Comparison of ENCODE assay signal across 8 cellular contexts in genomic region chr14:52552063-52552988, GRCh38. TPM values are rescaled to one million over a fixed set of nuclear protein-coding genes. Genes with fewer than 3 reads are reported as not detected.
A peak's percentile ranks its signal among the peaks of the same experiment; 100 is the strongest.
DNase-seq lines count a peak whose midpoint lies in the region; ATAC-seq lines count a peak whose summit lies in the region.

TSS of gene GPR137C (plus strand) at chr14:52552836. CDS start at chr14:52553148, 312 bp downstream.
A gene with protein sequence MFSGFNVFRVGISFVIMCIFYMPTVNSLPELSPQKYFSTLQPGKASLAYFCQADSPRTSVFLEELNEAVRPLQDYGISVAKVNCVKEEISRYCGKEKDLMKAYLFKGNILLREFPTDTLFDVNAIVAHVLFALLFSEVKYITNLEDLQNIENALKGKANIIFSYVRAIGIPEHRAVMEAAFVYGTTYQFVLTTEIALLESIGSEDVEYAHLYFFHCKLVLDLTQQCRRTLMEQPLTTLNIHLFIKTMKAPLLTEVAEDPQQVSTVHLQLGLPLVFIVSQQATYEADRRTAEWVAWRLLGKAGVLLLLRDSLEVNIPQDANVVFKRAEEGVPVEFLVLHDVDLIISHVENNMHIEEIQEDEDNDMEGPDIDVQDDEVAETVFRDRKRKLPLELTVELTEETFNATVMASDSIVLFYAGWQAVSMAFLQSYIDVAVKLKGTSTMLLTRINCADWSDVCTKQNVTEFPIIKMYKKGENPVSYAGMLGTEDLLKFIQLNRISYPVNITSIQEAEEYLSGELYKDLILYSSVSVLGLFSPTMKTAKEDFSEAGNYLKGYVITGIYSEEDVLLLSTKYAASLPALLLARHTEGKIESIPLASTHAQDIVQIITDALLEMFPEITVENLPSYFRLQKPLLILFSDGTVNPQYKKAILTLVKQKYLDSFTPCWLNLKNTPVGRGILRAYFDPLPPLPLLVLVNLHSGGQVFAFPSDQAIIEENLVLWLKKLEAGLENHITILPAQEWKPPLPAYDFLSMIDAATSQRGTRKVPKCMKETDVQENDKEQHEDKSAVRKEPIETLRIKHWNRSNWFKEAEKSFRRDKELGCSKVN (minus strand): TSS chr14:52552505. CDS start chr14:52543557, 8,948 bp downstream.

- peaks cover 16 to 28% of the 10 kb centered on the region in 2 donors for H3K4me1 Mint-ChIP-seq in effector memory CD8-positive, alpha-beta T cell (ENCODE audit: low read depth in 2 of 2)

- H3K4me3 Mint-ChIP-seq in effector memory CD8-positive, alpha-beta T cell: peak within 1 kb of the TSS; percentile 94 to 98

- H3K36me3 Mint-ChIP-seq in effector memory CD8-positive, alpha-beta T cell (ENCODE audit: insufficient read depth): peaks cover 20% of the 10 kb centered on the region

- H3K27me3 Mint-ChIP-seq in effector memory CD8-positive, alpha-beta T cell: peaks cover 5 to 6% of the 10 kb centered on the region in 2 donors

- peak within 1 kb of the TSS; percentile 94 to 97 for H3K27ac Mint-ChIP-seq in effector memory CD8-positive, alpha-beta T cell

- peak; percentile 94 for ATAC-seq in GM21367 (IDR thresholded peaks at IDR 0.05; ENCODE audit: unreplicated experiment)
- ATAC-seq in effector memory CD8-positive, alpha-beta T cell (replicated peaks): peak; percentile 81

- H3K9me3 Mint-ChIP-seq in effector memory CD8-positive, alpha-beta T cell: no peaks in the 10 kb centered on the region

- peak; percentile 100 for DNase-seq in COR-L47 (lab: John Stamatoyannopoulos, UW)
- peak; percentile 99 for DNase-seq in HT1080 (ENCODE audit: low read depth)
- peak; percentile 99 for DNase-seq in NOMO-1 (lab: John Stamatoyannopoulos, UW; ENCODE audit: unreplicated experiment in 2 of 2)
- DNase-seq in activated CD8-positive, alpha-beta memory T cell treated with anti-CD3 and anti-CD28 coated beads for 48 hours (ENCODE audit: low read depth in 2 of 3, low spot score in 2 of 3): peak; percentile 86 to 98 (median 96)
- peak; percentile 98 to 100 (median 98) for DNase-seq in effector memory CD8-positive, alpha-beta T cell
- DNase-seq in medulla oblongata (ENCODE audit: extremely low spot score): peak; percentile 100
- peak; percentile 99 to 100 (median 99) for DNase-seq in stimulated activated CD4-positive, alpha-beta T cell treated with anti-CD3 and anti-CD28 coated beads, TNF-alpha, amount 100 ng/mL, for 48 hours (ENCODE audit: low read depth in 3 of 3)

RNA-seq across cellular contexts. Expression of gene GPR137C, which starts in this region (rescaled TPM):
- total RNA-seq in HT1080 (2014; rRNA removed; shearing (Covaris generic)): 0.16 and 0.20 TPM in 2 replicates
- polyA plus RNA-seq in HT1080 (2015; cell fraction: cytosol; rRNA removed): 0.37 and 0.52 TPM in 2 replicates
- 0.19 and 0.25 TPM in 2 replicates for polyA plus RNA-seq in HT1080 (2015; cell fraction: nucleus; rRNA removed)

RNA-seq across cellular contexts. Expression of the second gene that starts in this region (rescaled TPM):
- total RNA-seq in HT1080 (2014; rRNA removed; shearing (Covaris generic)): 1.8 and 2.4 TPM in 2 replicates
- polyA plus RNA-seq in HT1080 (2015; cell fraction: cytosol; rRNA removed): 2.8 and 3.6 TPM in 2 replicates
- 7.2 and 8.5 TPM in 2 replicates for polyA plus RNA-seq in HT1080 (2015; cell fraction: nucleus; rRNA removed)

Comparison
In these comparisons a context has a peak if more than half of its experiments do, and no peak if none do; other contexts are left out.
1. Peak in every context shown above with its lines: DNase-seq and ATAC-seq.